In genomic region chr17:73230088-73230487, GRCh38 we compare ENCODE assay signal across 12 cellular contexts. TPM values are rescaled to one million over a fixed set of nuclear protein-coding genes. Genes with fewer than 3 reads are reported as not detected.
DNase-seq lines count a peak whose midpoint lies in the region; ATAC-seq and TF ChIP-seq lines count a peak whose summit lies in the region.
"Had no signal": no experiment of that assay in that cellular context is flagged by ENCODE, and none has a peak within 500 bp of the region (broad histone marks: within the 10 kb centered on the region; RNA-seq: fewer than 3 reads in every experiment).

No MANE protein-coding gene starts in this region.

- ATAC-seq in DND-41 (ENCODE audit: insufficient read depth, low read depth) (no peak), naive B cell (ENCODE audit: low read depth in 2 of 2) (no peak)
- ATAC-seq in activated CD8-positive, alpha-beta T cell treated with anti-CD3 and anti-CD28 coated beads for 36 hours, result no peak

- no peak for TF ChIP-seq POLR2A in esophagus muscularis mucosa (IDR thresholded peaks at IDR 0.05; ENCODE audit: low read depth)

- H4K20me1 ChIP-seq in BLaER1, result peaks cover 64% of the 10 kb centered on the region
- peaks cover 52% of the 10 kb centered on the region for H4K20me1 ChIP-seq in DND-41 (ENCODE audit: insufficient read depth, low read length)

- H3K9me3 ChIP-seq in BLaER1 (no peaks in the 10 kb centered on the region), DND-41 (ENCODE audit: insufficient read depth, low read length, severe bottlenecking) (no peaks in the 10 kb centered on the region), esophagus muscularis mucosa (no peaks in the 10 kb centered on the region)
- H3K9me3 ChIP-seq: sigmoid colon had no signal

- H3K9ac ChIP-seq in BLaER1, result no peak overlapping the region
- H3K9ac ChIP-seq in DND-41 (ENCODE audit: low read depth, low read length), result no peak overlapping the region; the same call in 1 of the 2 replicates

- no peak for TF ChIP-seq EP300 in esophagus muscularis mucosa (IDR thresholded peaks at IDR 0.05)

- H3K36me3 Mint-ChIP-seq in activated CD8-positive, alpha-beta T cell treated with anti-CD3 and anti-CD28 coated beads for 36 hours (ENCODE audit: low read depth), result peaks cover 25% of the 10 kb centered on the region
- no peaks in the 10 kb centered on the region for H3K36me3 Mint-ChIP-seq in naive B cell

- H2AFZ ChIP-seq in DND-41 (ENCODE audit: low read depth, low read length), result no peak overlapping the region

- H3K79me2 ChIP-seq in DND-41 (ENCODE audit: insufficient read depth, low read length), result peaks cover 94% of the 10 kb centered on the region

- H3K4me3 ChIP-seq in BLaER1 (no peak overlapping the region), DND-41 (ENCODE audit: low read depth in 1 of 2, low read length in 2 of 2) (peak overlapping the region in 1 of 2 experiments; percentile 73; a peak in 1 of 4 replicates), esophagus muscularis mucosa (no peak overlapping the region)
- H3K4me3 ChIP-seq: sigmoid colon had no signal

- POLR2A ChIA-PET in activated CD8-positive, alpha-beta T cell treated with anti-CD3 and anti-CD28 coated beads for 36 hours (lab: Charles Lee), result interaction anchor here (3.8 kb wide), 1 partner anchor 37 kb away, joined by 39 read pairs; the partner anchor contains the start of gene COG1

- no peak for TF ChIP-seq CTCF in DND-41 (IDR thresholded peaks at IDR 0.05; ENCODE audit: borderline replicate concordance, extremely low read depth, low read length, poor library complexity, severe bottlenecking)
- no peak for TF ChIP-seq CTCF in activated CD8-positive, alpha-beta T cell treated with anti-CD3 and anti-CD28 coated beads for 36 hours (IDR thresholded peaks at IDR 0.05)
- no peak for TF ChIP-seq CTCF in esophagus muscularis mucosa (IDR thresholded peaks at IDR 0.05)
- TF ChIP-seq CTCF in GM10266 (IDR thresholded peaks at IDR 0.05; ENCODE audit: control insufficient read depth, insufficient read depth, low read depth, missing control alignments), result no peak

- peaks cover 23% of the 10 kb centered on the region for H3K36me3 ChIP-seq in BLaER1
- H3K36me3 ChIP-seq in DND-41 (ENCODE audit: insufficient read depth, low read length), result peaks cover 22% of the 10 kb centered on the region
- H3K36me3 ChIP-seq in esophagus muscularis mucosa, result peaks cover 0 to 6% (median under 1%) of the 10 kb centered on the region in 4 donors

- H3K27me3 Mint-ChIP-seq in activated CD8-positive, alpha-beta T cell treated with anti-CD3 and anti-CD28 coated beads for 36 hours, result no peaks in the 10 kb centered on the region
- no peaks in the 10 kb centered on the region for H3K27me3 Mint-ChIP-seq in naive B cell

- no peaks in the 10 kb centered on the region for H3K9me3 Mint-ChIP-seq in activated CD8-positive, alpha-beta T cell treated with anti-CD3 and anti-CD28 coated beads for 36 hours
- H3K9me3 Mint-ChIP-seq in naive B cell, result no peaks in the 10 kb centered on the region

- H3K4me2 ChIP-seq in BLaER1 (peak overlapping the region; percentile 95), DND-41 (ENCODE audit: insufficient read depth, low read length) (peak overlapping the region; percentile 95)

- DNase-seq in DND-41 (no peak), naive B cell (no peak), DMS79 (lab: John Stamatoyannopoulos, UW) (no peak), esophagus muscularis mucosa (ENCODE audit: extremely low spot score) (no peak), GM10266 (ENCODE audit: extremely low spot score) (no peak)
- DNase-seq in activated CD8-positive, alpha-beta T cell treated with anti-CD3 and anti-CD28 coated beads for 36 hours, result no peak
- DNase-seq: cortex of kidney, NCI-H2107, sigmoid colon had no signal

- no peak overlapping the region for H3K27ac ChIP-seq in BLaER1
- no peak overlapping the region for H3K27ac ChIP-seq in DND-41 (ENCODE audit: low read length)
- H3K27ac ChIP-seq in esophagus muscularis mucosa (replicated peaks in 1 of 4), result no peak overlapping the region

- H3K4me1 Mint-ChIP-seq in activated CD8-positive, alpha-beta T cell treated with anti-CD3 and anti-CD28 coated beads for 36 hours (ENCODE audit: low read depth), result peaks cover 62% of the 10 kb centered on the region
- H3K4me1 Mint-ChIP-seq in naive B cell, result peaks cover 47 to 57% (median 49%) of the 10 kb centered on the region in 3 donors

- H3K27me3 ChIP-seq in BLaER1 (no peaks in the 10 kb centered on the region), DND-41 (ENCODE audit: insufficient read depth, low read length, poor library complexity) (no peaks in the 10 kb centered on the region), esophagus muscularis mucosa (no peaks in the 10 kb centered on the region)
- H3K27me3 ChIP-seq: sigmoid colon had no signal

- intact Hi-C loops in activated CD8-positive, alpha-beta T cell treated with anti-CD3 and anti-CD28 coated beads for 36 hours (cut with micrococcal nuclease), result loop anchor here (5.0 kb wide), 1 partner anchor 38 kb away; the partner anchor contains the start of gene COG1
- intact Hi-C loops in esophagus muscularis mucosa (cut with DNase I), result no loop called here

- CTCF ChIA-PET in activated CD8-positive, alpha-beta T cell treated with anti-CD3 and anti-CD28 coated beads for 36 hours (lab: Charles Lee), result interaction anchor here (3.4 to 3.8 kb wide), 2 partner anchors 25 to 38 kb away, joined by 10 to 41 read pairs; partner anchors contain the start of gene COG1

- peak overlapping the region; percentile 93 for H3K4me3 Mint-ChIP-seq in activated CD8-positive, alpha-beta T cell treated with anti-CD3 and anti-CD28 coated beads for 36 hours
- H3K4me3 Mint-ChIP-seq in naive B cell, result peak overlapping the region in 6 of 8 donors; percentile 36 to 100 (median 87)

- H3K4me1 ChIP-seq in BLaER1 (peaks cover 53% of the 10 kb centered on the region), DND-41 (ENCODE audit: insufficient read depth, low read length) (peaks cover 46% of the 10 kb centered on the region), esophagus muscularis mucosa (peaks cover 51 to 70% (median 66%) of the 10 kb centered on the region in 4 donors)

- WGBS in esophagus muscularis mucosa, result 93% methylated on average over 6 of the region's 6 CpGs

- no peak overlapping the region for H3K27ac Mint-ChIP-seq in activated CD8-positive, alpha-beta T cell treated with anti-CD3 and anti-CD28 coated beads for 36 hours
- peak overlapping the region in 3 of 6 donors; percentile 60 to 97 (median 68) for H3K27ac Mint-ChIP-seq in naive B cell

RNA-seq across cellular contexts. Expression of gene CPSF4L, which starts 31.6 kb away (rescaled TPM):
- not detected for total RNA-seq in activated CD8-positive, alpha-beta T cell treated with anti-CD3 and anti-CD28 coated beads for 36 hours
- polyA plus RNA-seq in naive B cell (ENCODE audit: low read depth in 6 of 6), result not detected
- not detected for total RNA-seq in esophagus muscularis mucosa
- total RNA-seq: fibroblast of villous mesenchyme, M059J, sigmoid colon had no signal
- polyA plus RNA-seq: sigmoid colon had no signal

RNA-seq across cellular contexts. Expression of gene COG1, which starts 37.2 kb away (rescaled TPM):
- total RNA-seq in activated CD8-positive, alpha-beta T cell treated with anti-CD3 and anti-CD28 coated beads for 36 hours, result 10 to 100 TPM; 24.6 to 27.9 TPM
- 10 to 100 TPM in 4 of 6 donors, 1 to 10 TPM in 2; 3.9 to 19.9 (median 14.9) TPM for polyA plus RNA-seq in naive B cell (ENCODE audit: low read depth in 6 of 6)
- 10 to 100 TPM; 19.1 to 36.5 (median 27.3) TPM for total RNA-seq in esophagus muscularis mucosa
